In the genomic region with DNA sequence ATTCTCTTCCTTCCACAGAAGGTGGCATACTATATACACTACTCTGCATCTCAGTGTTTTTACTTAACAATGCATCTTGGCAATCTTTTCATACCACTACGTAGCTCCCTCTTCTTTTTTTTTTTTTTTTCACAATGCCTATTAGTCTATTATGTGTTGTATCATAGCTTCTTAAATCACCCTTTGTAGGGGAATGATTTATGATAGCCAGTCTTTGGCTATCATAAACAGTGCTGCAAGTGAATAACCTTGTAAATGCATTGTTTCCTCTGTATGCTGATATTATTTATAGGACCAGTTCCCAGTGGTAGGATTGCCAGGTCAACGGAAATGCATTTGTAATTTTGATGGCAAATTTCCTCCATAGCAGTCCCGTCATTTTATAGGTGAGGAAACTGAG, we compare ENCODE assay signal across 2 cellular contexts.
TF ChIP-seq lines count a peak whose summit lies in the region.

No MANE protein-coding gene starts in this region.

TF ChIP-seq in IMR-90, 13 proteins besides CTCF, POLR2A, EP300 and RAD21:
- TF ChIP-seq, protein P1, sequence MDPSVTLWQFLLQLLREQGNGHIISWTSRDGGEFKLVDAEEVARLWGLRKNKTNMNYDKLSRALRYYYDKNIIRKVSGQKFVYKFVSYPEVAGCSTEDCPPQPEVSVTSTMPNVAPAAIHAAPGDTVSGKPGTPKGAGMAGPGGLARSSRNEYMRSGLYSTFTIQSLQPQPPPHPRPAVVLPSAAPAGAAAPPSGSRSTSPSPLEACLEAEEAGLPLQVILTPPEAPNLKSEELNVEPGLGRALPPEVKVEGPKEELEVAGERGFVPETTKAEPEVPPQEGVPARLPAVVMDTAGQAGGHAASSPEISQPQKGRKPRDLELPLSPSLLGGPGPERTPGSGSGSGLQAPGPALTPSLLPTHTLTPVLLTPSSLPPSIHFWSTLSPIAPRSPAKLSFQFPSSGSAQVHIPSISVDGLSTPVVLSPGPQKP (IDR thresholded peaks at IDR 0.05; ENCODE audit: borderline replicate concordance, low read depth, low read length): no peak
- no peak for TF ChIP-seq CHD1 (IDR thresholded peaks at IDR 0.05; ENCODE audit: low read depth, low read length)
- no peak for TF ChIP-seq NFE2L2 (IDR thresholded peaks at IDR 0.05; ENCODE audit: low read depth, low read length)
- TF ChIP-seq FOS (IDR thresholded peaks at IDR 0.05; ENCODE audit: low read depth, low read length): no peak

TF ChIP-seq in endothelial cell of umbilical vein, 7 proteins besides CTCF, POLR2A, EP300 and RAD21:
- TF ChIP-seq EZH2 (IDR thresholded peaks at IDR 0.05; ENCODE audit: borderline replicate concordance, low read depth, low read length, severe bottlenecking) (no peak), GATA2 (IDR thresholded peaks at IDR 0.05; ENCODE audit: insufficient read depth, insufficient read length, low read depth, low read length) (no peak), FOS (IDR thresholded peaks at IDR 0.05; ENCODE audit: borderline replicate concordance, insufficient read depth, low read length) (no peak), MYC (IDR thresholded peaks at IDR 0.05; ENCODE audit: low read depth, low read length) (no peak), JUN (IDR thresholded peaks at IDR 0.05; ENCODE audit: borderline replicate concordance, insufficient read depth, insufficient read length, low read depth) (no peak)
- TF ChIP-seq, protein P2, sequence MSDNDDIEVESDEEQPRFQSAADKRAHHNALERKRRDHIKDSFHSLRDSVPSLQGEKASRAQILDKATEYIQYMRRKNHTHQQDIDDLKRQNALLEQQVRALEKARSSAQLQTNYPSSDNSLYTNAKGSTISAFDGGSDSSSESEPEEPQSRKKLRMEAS (IDR thresholded peaks at IDR 0.05; ENCODE audit: insufficient read depth, insufficient read length): no peak
